In the genomic region with DNA sequence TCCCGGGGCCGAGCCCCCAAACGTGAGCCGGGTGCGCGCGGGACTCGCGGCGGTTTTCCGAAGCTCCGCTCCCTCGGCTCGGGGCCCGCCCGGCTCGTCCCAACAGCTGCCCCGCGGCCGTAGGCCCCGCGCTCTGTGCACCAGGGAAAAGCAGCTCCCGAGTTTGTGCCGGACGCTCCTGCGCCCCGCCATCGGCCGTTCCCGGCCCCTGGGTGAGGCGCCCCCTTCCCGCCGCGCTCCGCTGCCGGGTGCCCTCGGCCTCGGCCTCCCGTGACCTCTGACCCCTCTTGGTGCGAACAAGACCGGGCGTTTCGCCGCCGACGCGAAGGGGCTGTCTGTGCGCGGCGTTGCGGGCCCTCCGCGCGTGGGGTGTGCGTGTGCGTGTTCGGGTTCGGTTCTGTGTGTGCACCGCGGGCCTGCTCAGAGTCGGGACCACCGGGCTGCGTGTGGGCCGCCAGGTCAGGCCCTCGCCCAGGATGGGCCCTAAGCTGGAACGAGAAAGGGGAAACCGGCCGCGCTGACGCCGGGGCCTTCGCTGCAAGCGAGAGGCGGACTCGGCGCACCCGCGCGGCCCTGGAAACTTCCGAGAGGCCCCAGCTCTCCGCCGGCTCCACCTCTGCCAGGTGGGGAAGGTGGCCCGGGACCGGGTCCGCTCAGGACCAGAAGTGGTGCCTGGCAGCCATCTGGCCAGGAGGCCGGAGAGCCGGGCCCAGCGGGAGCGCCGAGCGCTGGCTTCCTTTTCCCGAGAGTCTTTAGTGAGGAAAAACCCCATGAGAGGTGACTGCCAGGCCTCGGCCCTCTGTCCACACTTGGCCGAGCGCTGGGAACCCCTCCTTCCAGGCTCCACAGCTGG, we compare ENCODE assay signal across 1 cellular context.
TF ChIP-seq lines count a peak whose summit lies in the region.

No MANE protein-coding gene starts in this region.

TF ChIP-seq in HCT116, 20 proteins besides CTCF, POLR2A, EP300 and RAD21 (continued from another document):
- TF ChIP-seq, protein P1, sequence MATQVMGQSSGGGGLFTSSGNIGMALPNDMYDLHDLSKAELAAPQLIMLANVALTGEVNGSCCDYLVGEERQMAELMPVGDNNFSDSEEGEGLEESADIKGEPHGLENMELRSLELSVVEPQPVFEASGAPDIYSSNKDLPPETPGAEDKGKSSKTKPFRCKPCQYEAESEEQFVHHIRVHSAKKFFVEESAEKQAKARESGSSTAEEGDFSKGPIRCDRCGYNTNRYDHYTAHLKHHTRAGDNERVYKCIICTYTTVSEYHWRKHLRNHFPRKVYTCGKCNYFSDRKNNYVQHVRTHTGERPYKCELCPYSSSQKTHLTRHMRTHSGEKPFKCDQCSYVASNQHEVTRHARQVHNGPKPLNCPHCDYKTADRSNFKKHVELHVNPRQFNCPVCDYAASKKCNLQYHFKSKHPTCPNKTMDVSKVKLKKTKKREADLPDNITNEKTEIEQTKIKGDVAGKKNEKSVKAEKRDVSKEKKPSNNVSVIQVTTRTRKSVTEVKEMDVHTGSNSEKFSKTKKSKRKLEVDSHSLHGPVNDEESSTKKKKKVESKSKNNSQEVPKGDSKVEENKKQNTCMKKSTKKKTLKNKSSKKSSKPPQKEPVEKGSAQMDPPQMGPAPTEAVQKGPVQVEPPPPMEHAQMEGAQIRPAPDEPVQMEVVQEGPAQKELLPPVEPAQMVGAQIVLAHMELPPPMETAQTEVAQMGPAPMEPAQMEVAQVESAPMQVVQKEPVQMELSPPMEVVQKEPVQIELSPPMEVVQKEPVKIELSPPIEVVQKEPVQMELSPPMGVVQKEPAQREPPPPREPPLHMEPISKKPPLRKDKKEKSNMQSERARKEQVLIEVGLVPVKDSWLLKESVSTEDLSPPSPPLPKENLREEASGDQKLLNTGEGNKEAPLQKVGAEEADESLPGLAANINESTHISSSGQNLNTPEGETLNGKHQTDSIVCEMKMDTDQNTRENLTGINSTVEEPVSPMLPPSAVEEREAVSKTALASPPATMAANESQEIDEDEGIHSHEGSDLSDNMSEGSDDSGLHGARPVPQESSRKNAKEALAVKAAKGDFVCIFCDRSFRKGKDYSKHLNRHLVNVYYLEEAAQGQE (IDR thresholded peaks at IDR 0.05; ENCODE audit: low read depth): no peak
- TF ChIP-seq ZFX (IDR thresholded peaks at IDR 0.05): no peak
- TF ChIP-seq, protein P2, sequence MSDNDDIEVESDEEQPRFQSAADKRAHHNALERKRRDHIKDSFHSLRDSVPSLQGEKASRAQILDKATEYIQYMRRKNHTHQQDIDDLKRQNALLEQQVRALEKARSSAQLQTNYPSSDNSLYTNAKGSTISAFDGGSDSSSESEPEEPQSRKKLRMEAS (IDR thresholded peaks at IDR 0.05): no peak
